Comparison of ENCODE assay signal across 8 cellular contexts in the genomic region with DNA sequence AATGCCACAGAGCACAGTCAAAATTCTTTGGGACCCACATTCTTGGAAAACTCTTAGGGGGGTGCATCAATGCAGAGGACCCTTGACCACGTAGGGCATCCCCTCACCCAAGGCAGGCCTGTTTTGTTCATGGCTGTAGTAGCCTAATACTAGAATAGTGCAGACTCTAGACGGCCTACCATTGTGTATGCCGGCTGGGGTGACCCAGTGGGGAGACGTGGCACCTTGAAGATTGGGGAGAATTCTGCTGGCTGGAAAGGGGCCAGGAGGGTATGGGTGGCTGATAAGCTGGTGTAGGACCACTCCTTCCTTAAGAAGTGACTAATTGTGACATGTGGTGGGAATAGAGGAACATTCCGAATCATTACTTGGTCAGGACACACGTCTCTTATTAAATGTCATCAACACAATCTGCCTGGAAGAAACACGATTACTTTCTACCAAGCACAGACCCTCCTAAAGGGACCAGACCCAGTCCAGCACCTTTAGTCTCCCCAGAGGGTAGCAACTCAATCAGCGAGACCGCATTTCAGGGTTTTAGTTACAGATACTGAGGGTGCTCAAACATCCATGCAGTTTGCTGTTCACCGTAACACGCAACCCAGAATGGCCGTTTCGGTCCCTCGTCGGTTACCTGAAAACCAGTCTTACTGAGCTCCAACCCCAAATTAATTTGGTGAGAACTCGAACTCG. TPM values are rescaled to one million over a fixed set of nuclear protein-coding genes. Genes with fewer than 3 reads are reported as not detected.
DNase-seq lines count a peak whose midpoint lies in the region; TF ChIP-seq lines count a peak whose summit lies in the region.

No MANE protein-coding gene starts in this region.

- peak overlapping the region; percentile 95 for H3K4me2 ChIP-seq in Loucy (ENCODE audit: low read depth, low read length, poor library complexity, severe bottlenecking)

- H3K9ac ChIP-seq in Loucy (ENCODE audit: low read depth, low read length, poor library complexity, severe bottlenecking) = peak overlapping the region; percentile 87

- H3K9me2 ChIP-seq in Loucy (replicated peaks; ENCODE audit: low read depth, low read length) = no peaks in the 10 kb centered on the region

- H3K9me3 ChIP-seq in Loucy (ENCODE audit: insufficient read depth, low read depth, low read length) = no peaks in the 10 kb centered on the region

- peaks cover 30% of the 10 kb centered on the region for H3K4me1 ChIP-seq in Loucy (ENCODE audit: insufficient read depth, low read length, poor library complexity, severe bottlenecking)

- peaks cover 27% of the 10 kb centered on the region for H3K4me1 Mint-ChIP-seq in nephron progenitor cell

- TF ChIP-seq CTCF in Loucy (conservative IDR thresholded peaks at IDR 0.05; ENCODE audit: low read length) = no peak
- TF ChIP-seq CTCF in dorsolateral prefrontal cortex (IDR thresholded peaks at IDR 0.05 in 54 of 56, conservative IDR thresholded peaks at IDR 0.05 in 2 of 56; ENCODE audit: low read depth in 1 of 56, partially characterized antibody in 56 of 56) = no peak
- no peak for TF ChIP-seq CTCF in nephron progenitor cell (IDR thresholded peaks at IDR 0.05)

- intact Hi-C loops in dorsolateral prefrontal cortex (cut with DNase I) = loop anchor here (1.0 to 5.0 kb wide), 5 partner anchors 19 to 162 kb away; no protein-coding TSS in a partner anchor

- H3K27ac ChIP-seq in dorsolateral prefrontal cortex = peak overlapping the region; percentile 94 to 100 (median 100)

- H3K27ac Mint-ChIP-seq in nephron progenitor cell = no peak overlapping the region

- H4K20me1 ChIP-seq in Loucy (ENCODE audit: insufficient read depth, low read length, poor library complexity, severe bottlenecking) = peaks cover 22% of the 10 kb centered on the region

- H3K36me3 ChIP-seq in Loucy (ENCODE audit: insufficient read depth, low read length) = no peaks in the 10 kb centered on the region

- H3K36me3 Mint-ChIP-seq in nephron progenitor cell (ENCODE audit: low read depth) = no peaks in the 10 kb centered on the region

- peaks cover 9% of the 10 kb centered on the region for H3K9me3 Mint-ChIP-seq in nephron progenitor cell

- H3F3A ChIP-seq in Loucy (ENCODE audit: low read depth) = peaks cover 3% of the 10 kb centered on the region; the same call in 1 of the 2 replicates

- peak; percentile 45 for DNase-seq in CD1c-positive myeloid dendritic cell (ENCODE audit: extremely low spot score)
- peak in 1 of 10 donors; percentile 40 for DNase-seq in dorsolateral prefrontal cortex
- no peak for DNase-seq in nephron progenitor cell
- DNase-seq in islet precursor cell = no peak
- DNase-seq in GDM1 (lab: John Stamatoyannopoulos, UW) = no peak
- no peak for DNase-seq in SKM-1 (lab: John Stamatoyannopoulos, UW; ENCODE audit: unreplicated experiment)
- no peak for DNase-seq in HPDE6-E6E7 (ENCODE audit: extremely low spot score)

- H3K27me3 ChIP-seq in Loucy (ENCODE audit: insufficient read depth, low read length, poor library complexity, severe bottlenecking) (no peaks in the 10 kb centered on the region), dorsolateral prefrontal cortex (no peaks in the 10 kb centered on the region)

- H3K4me3 Mint-ChIP-seq in nephron progenitor cell = peak overlapping the region; percentile 85

- peak overlapping the region; percentile 4; the same call in 1 of the 2 replicates for H2AFZ ChIP-seq in Loucy (ENCODE audit: low read length)

- peaks cover 36% of the 10 kb centered on the region for H3K79me2 ChIP-seq in Loucy (ENCODE audit: insufficient read depth, low read length)

- peaks cover 41% of the 10 kb centered on the region for H3K27me3 Mint-ChIP-seq in nephron progenitor cell (ENCODE audit: low read depth, poor library complexity)

- H3K4me3 ChIP-seq in Loucy (ENCODE audit: low read length, poor library complexity, severe bottlenecking) (peak overlapping the region; percentile 77), dorsolateral prefrontal cortex (peak overlapping the region; percentile 63 to 98 (median 88))

RNA-seq across cellular contexts. Expression of a gene that starts 1.8 kb away (rescaled TPM):
- 100 to 1,000 TPM in 101 of 120 experiments, 10 to 100 TPM in 19; 73.4 to 179 (median 116) TPM for total RNA-seq in dorsolateral prefrontal cortex
